ENCODE assay signal across 23 cellular contexts in the genomic region with DNA sequence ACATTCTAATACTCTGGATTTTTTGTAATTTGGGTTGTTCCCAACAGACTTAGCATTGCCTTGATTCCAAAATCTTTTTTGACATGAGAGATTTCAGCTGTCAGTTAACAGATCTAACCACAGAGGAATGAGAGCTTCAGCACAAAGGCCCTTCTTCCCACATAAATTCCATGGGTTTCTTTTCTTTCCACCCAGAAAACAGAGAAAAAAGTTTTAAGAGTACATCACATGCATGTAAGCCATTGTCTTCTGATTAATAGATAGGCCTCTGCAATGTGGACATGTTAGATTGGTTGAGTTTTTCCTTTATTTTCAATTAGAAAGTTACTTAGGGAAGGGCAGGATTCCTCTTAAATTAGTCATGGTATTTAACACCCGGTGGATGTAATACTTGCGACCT. TPM values are rescaled to one million over a fixed set of nuclear protein-coding genes. Genes with fewer than 3 reads are reported as not detected.
"Had no signal": no experiment of that assay in that cellular context is flagged by ENCODE, and none has a peak within 500 bp of the region (broad histone marks: within the 10 kb centered on the region; RNA-seq: fewer than 3 reads in every experiment).

No MANE protein-coding gene starts in this region.

- ATAC-seq: HepG2, K562, SK-N-SH treated with all-trans-retinoic acid at 6 μM for 48 hours had no signal

- H3K9ac ChIP-seq: KMS-11 had no signal

- H3K27ac ChIP-seq: KMS-11 had no signal

- H3K4me3 ChIP-seq: K562 had no signal

- H3K4me2 ChIP-seq: KMS-11 had no signal

- DNase-seq: Kasumi-1, MV-4-11, NCI-H1048, NCI-H1105, NCI-H1417, NCI-H1436 treated with DMSO at 0.1 percent for 48 hours, NCI-H1694, NCI-H187 treated with DMSO at 0.1 percent for 48 hours, NCI-H2029 treated with DMSO at 0.1 percent for 48 hours, NCI-H2227 treated with DMSO at 0.1 percent for 48 hours, NCI-H524 treated with DMSO at 0.1 percent for 48 hours, NCI-H69, NCI-H774, RPMI8226, SHP77 had no signal

RNA-seq across cellular contexts. Expression of a gene that starts 0.9 kb away (rescaled TPM):
- total RNA-seq: HepG2, HT1080, K562, MCF 10A, NCI-H460 had no signal
- polyA plus RNA-seq: HepG2, IgD-negative memory B cell had no signal

RNA-seq across cellular contexts. Expression of a gene that starts 48.0 kb away (rescaled TPM):
- total RNA-seq: HepG2, HT1080, K562, MCF 10A, NCI-H460 had no signal
- polyA plus RNA-seq: HepG2, IgD-negative memory B cell had no signal

RNA-seq across cellular contexts. Expression of a gene that starts 48.5 kb away (rescaled TPM):
- total RNA-seq: HT1080, K562, MCF 10A, NCI-H460 had no signal
- polyA plus RNA-seq: IgD-negative memory B cell, K562 had no signal
